1 cellular context compared by ENCODE assay signal in genomic region chr2:173008786-173009185, GRCh38.
TF ChIP-seq lines count a peak whose summit lies in the region.

No MANE protein-coding gene starts in this region.

TF ChIP-seq in HepG2, 621 proteins besides CTCF, POLR2A, EP300 and RAD21 (continued from another document and continues in another):
- no peak for TF ChIP-seq ZNF142 (CRISPR knock-in tag; IDR thresholded peaks at IDR 0.05)
- no peak for TF ChIP-seq JUN (CRISPR knock-in tag; IDR thresholded peaks at IDR 0.05)
- TF ChIP-seq RXRA (CRISPR knock-in tag; IDR thresholded peaks at IDR 0.05) = no peak; the same call in 1 of the 2 replicates
- TF ChIP-seq ZNF761 (CRISPR knock-in tag; conservative IDR thresholded peaks at IDR 0.05) = no peak
- TF ChIP-seq TFAP4 (IDR thresholded peaks at IDR 0.05; ENCODE audit: borderline replicate concordance, low read depth) = no peak
- TF ChIP-seq ZNF609 (CRISPR knock-in tag; IDR thresholded peaks at IDR 0.05; ENCODE audit: borderline replicate concordance) = no peak
- TF ChIP-seq SIN3B (IDR thresholded peaks at IDR 0.05; ENCODE audit: low read length) = no peak
- no peak for TF ChIP-seq ZNF207 (IDR thresholded peaks at IDR 0.05; ENCODE audit: borderline replicate concordance)
- TF ChIP-seq HNF4A (CRISPR knock-in tag; IDR thresholded peaks at IDR 0.05) = peak; percentile 38
- TF ChIP-seq ZNF569 (CRISPR knock-in tag; IDR thresholded peaks at IDR 0.05; ENCODE audit: borderline replicate concordance) = no peak
- no peak for TF ChIP-seq MAFF (IDR thresholded peaks at IDR 0.05; ENCODE audit: low read depth, low read length)
- no peak for TF ChIP-seq ZNF17 (CRISPR knock-in tag; IDR thresholded peaks at IDR 0.05)
- no peak for TF ChIP-seq CCAR2 (optimal IDR thresholded peaks at IDR 0.05; ENCODE audit: low read depth, low read length)
- no peak for TF ChIP-seq THAP9 (CRISPR knock-in tag; IDR thresholded peaks at IDR 0.05; ENCODE audit: borderline replicate concordance)
- no peak for TF ChIP-seq FOXK2 (IDR thresholded peaks at IDR 0.05)
- TF ChIP-seq ZNF619 (CRISPR knock-in tag; IDR thresholded peaks at IDR 0.05) = no peak
- TF ChIP-seq NR3C1 (CRISPR knock-in tag; IDR thresholded peaks at IDR 0.05) = no peak
- no peak for TF ChIP-seq GMEB2 (CRISPR knock-in tag; IDR thresholded peaks at IDR 0.05; ENCODE audit: low read depth)
- TF ChIP-seq THAP7 (CRISPR knock-in tag; IDR thresholded peaks at IDR 0.05) = no peak
- no peak for TF ChIP-seq PRMT3 (CRISPR knock-in tag; IDR thresholded peaks at IDR 0.05; ENCODE audit: borderline replicate concordance, low read depth)
- no peak for TF ChIP-seq GATA4 (IDR thresholded peaks at IDR 0.05; ENCODE audit: borderline replicate concordance, low read depth)
- no peak for TF ChIP-seq RCOR2 (CRISPR knock-in tag; IDR thresholded peaks at IDR 0.05)
- no peak for TF ChIP-seq RFXANK (CRISPR knock-in tag; IDR thresholded peaks at IDR 0.05)
- TF ChIP-seq FOXA3 (CRISPR knock-in tag; IDR thresholded peaks at IDR 0.05) = peak; percentile 56; the same call in 1 of the 2 replicates
- TF ChIP-seq ZIK1 (CRISPR knock-in tag; IDR thresholded peaks at IDR 0.05; ENCODE audit: borderline replicate concordance, low read depth) = no peak
- TF ChIP-seq ZNF543 (CRISPR knock-in tag; IDR thresholded peaks at IDR 0.05) = no peak
- TF ChIP-seq HHEX (CRISPR knock-in tag; IDR thresholded peaks at IDR 0.05) = no peak
- TF ChIP-seq TMF1 (CRISPR knock-in tag; IDR thresholded peaks at IDR 0.05; ENCODE audit: low read depth) = no peak
- TF ChIP-seq PHF21A (CRISPR knock-in tag; IDR thresholded peaks at IDR 0.05) = no peak
- no peak for TF ChIP-seq ETS1 (CRISPR knock-in tag; IDR thresholded peaks at IDR 0.05)
- TF ChIP-seq SETDB1 (CRISPR knock-in tag; IDR thresholded peaks at IDR 0.05; ENCODE audit: borderline replicate concordance) = no peak
- TF ChIP-seq ZBTB20 (CRISPR knock-in tag; IDR thresholded peaks at IDR 0.05; ENCODE audit: borderline replicate concordance, low read depth) = no peak
- no peak; the same call in 1 of the 2 replicates for TF ChIP-seq KDM3A (CRISPR knock-in tag; IDR thresholded peaks at IDR 0.05; ENCODE audit: low read depth)
- TF ChIP-seq NFYC (CRISPR knock-in tag; IDR thresholded peaks at IDR 0.05) = no peak
- TF ChIP-seq ZNF138 (CRISPR knock-in tag; IDR thresholded peaks at IDR 0.05; ENCODE audit: low read depth) = no peak
- no peak for TF ChIP-seq ZBTB7A (CRISPR knock-in tag; IDR thresholded peaks at IDR 0.05)
- peak; percentile 21; the same call in 1 of the 2 replicates for TF ChIP-seq SOX5 (CRISPR knock-in tag; IDR thresholded peaks at IDR 0.05; ENCODE audit: borderline replicate concordance)
- no peak for TF ChIP-seq ZNF577 (CRISPR knock-in tag; IDR thresholded peaks at IDR 0.05; ENCODE audit: borderline replicate concordance, low read depth)
- TF ChIP-seq KDM5A (IDR thresholded peaks at IDR 0.05; ENCODE audit: borderline replicate concordance, low read length) = no peak
- no peak for TF ChIP-seq ZFP62 (CRISPR knock-in tag; IDR thresholded peaks at IDR 0.05)
- no peak for TF ChIP-seq ZFYVE20 (CRISPR knock-in tag; IDR thresholded peaks at IDR 0.05; ENCODE audit: borderline replicate concordance, low read depth)
- no peak for TF ChIP-seq GRHL1 (CRISPR knock-in tag; conservative IDR thresholded peaks at IDR 0.05)
- TF ChIP-seq ZNF747 (CRISPR knock-in tag; IDR thresholded peaks at IDR 0.05; ENCODE audit: borderline replicate concordance) = no peak
- no peak for TF ChIP-seq NFIC (IDR thresholded peaks at IDR 0.05; ENCODE audit: low read length)
- TF ChIP-seq PREB (CRISPR knock-in tag; IDR thresholded peaks at IDR 0.05) = no peak
